ENCODE assay signal across 29 cellular contexts in the genomic region with DNA sequence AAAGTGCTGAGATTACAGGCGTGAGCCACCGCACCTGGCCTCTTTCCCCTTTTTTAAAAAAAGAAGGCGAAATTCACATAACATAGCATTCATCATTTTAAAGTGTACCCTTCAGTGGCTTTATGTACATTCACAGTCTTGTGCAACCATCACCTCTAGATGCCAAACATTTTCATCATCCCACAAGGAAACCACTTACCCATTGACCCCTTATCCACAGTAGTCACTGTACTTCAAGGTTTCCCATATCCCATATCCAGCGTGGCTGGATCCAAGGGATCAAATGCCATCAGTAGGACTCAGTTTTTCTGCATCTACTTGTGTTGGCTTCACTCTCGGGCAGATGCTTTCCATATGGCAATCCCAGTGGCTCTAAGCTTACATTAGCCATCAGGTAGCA. TPM values are rescaled to one million over a fixed set of nuclear protein-coding genes. Genes with fewer than 3 reads are reported as not detected.
A peak's percentile ranks its signal among the peaks of the same experiment; 100 is the strongest.
DNase-seq lines count a peak whose midpoint lies in the region; ATAC-seq and TF ChIP-seq lines count a peak whose summit lies in the region.
"Had no signal": no experiment of that assay in that cellular context is flagged by ENCODE, and none has a peak within 500 bp of the region (broad histone marks: within the 10 kb centered on the region; RNA-seq: fewer than 3 reads in every experiment).

No MANE protein-coding gene starts in this region.

- no peaks in the 10 kb centered on the region for H3K27me3 Mint-ChIP-seq in activated T-helper 17 cell treated with anti-CD3 and anti-CD28 coated beads, Interleukin-2, amount 50 U/mL, for 72 hours
- H3K27me3 Mint-ChIP-seq in mesothelial cell of epicardium (ENCODE audit: low read depth) = peaks cover 2% of the 10 kb centered on the region
- H3K27me3 Mint-ChIP-seq: activated CD4-positive, alpha-beta T cell treated with anti-CD3 and anti-CD28 coated beads, Interleukin-2, amount 10 ng/mL, durations not matched to agents 7 days and 5 days; activated CD8-positive, alpha-beta memory T cell treated with anti-CD3 and anti-CD28 coated beads, Interleukin-2, amount 10 ng/mL, durations not matched to agents 7 days and 5 days; CD4-positive, CD25-positive, alpha-beta regulatory T cell; central memory CD8-positive, alpha-beta T cell; stimulated activated naive CD8-positive, alpha-beta T cell treated with anti-CD3 and anti-CD28 coated beads, Interleukin-15, amount 100 ng/mL, for 72 hours had no signal

- H3K4me3 Mint-ChIP-seq in activated T-helper 17 cell treated with anti-CD3 and anti-CD28 coated beads, Interleukin-2, amount 50 U/mL, for 72 hours = no peak overlapping the region
- no peak overlapping the region for H3K4me3 Mint-ChIP-seq in mesothelial cell of epicardium
- H3K4me3 Mint-ChIP-seq: activated CD4-positive, alpha-beta T cell treated with anti-CD3 and anti-CD28 coated beads, Interleukin-2, amount 10 ng/mL, durations not matched to agents 7 days and 5 days; activated CD8-positive, alpha-beta memory T cell treated with anti-CD3 and anti-CD28 coated beads, Interleukin-2, amount 10 ng/mL, durations not matched to agents 7 days and 5 days; CD4-positive, CD25-positive, alpha-beta regulatory T cell; central memory CD8-positive, alpha-beta T cell; nephron; stimulated activated naive CD8-positive, alpha-beta T cell treated with anti-CD3 and anti-CD28 coated beads, Interleukin-15, amount 100 ng/mL, for 72 hours had no signal

- H3K36me3 Mint-ChIP-seq in activated T-helper 17 cell treated with anti-CD3 and anti-CD28 coated beads, Interleukin-2, amount 50 U/mL, for 72 hours (ENCODE audit: low read depth) = no peaks in the 10 kb centered on the region
- H3K36me3 Mint-ChIP-seq in mesothelial cell of epicardium = no peaks in the 10 kb centered on the region
- H3K36me3 Mint-ChIP-seq: activated CD8-positive, alpha-beta memory T cell treated with anti-CD3 and anti-CD28 coated beads, Interleukin-2, amount 10 ng/mL, durations not matched to agents 7 days and 5 days; CD4-positive, CD25-positive, alpha-beta regulatory T cell had no signal

- H3K4me1 Mint-ChIP-seq in activated T-helper 17 cell treated with anti-CD3 and anti-CD28 coated beads, Interleukin-2, amount 50 U/mL, for 72 hours = peaks cover 20% of the 10 kb centered on the region
- H3K4me1 Mint-ChIP-seq in mesothelial cell of epicardium = no peaks in the 10 kb centered on the region

- H3K4me3 ChIP-seq in HFF-Myc (replicated peaks; ENCODE audit: low read depth, low read length) (no peak overlapping the region), fibroblast of pulmonary artery (replicated peaks; ENCODE audit: low read depth, low read length) (no peak overlapping the region)
- H3K4me3 ChIP-seq: gastrocnemius medialis, left ventricle myocardium inferior, mucosa of descending colon, pancreas, sigmoid colon, SK-N-MC had no signal

- peak; percentile 37 for DNase-seq in Daoy (ENCODE audit: low read depth)
- peak; percentile 54 for DNase-seq in HFF-Myc (ENCODE audit: extremely low read depth, low read depth)
- DNase-seq in fibroblast of pulmonary artery (ENCODE audit: low read depth) = peak; percentile 42
- no peak for DNase-seq in mesothelial cell of epicardium (ENCODE audit: low spot score in 2 of 2, unreplicated experiment in 2 of 2)
- DNase-seq in SIG-M5 treated with dmso at 0.1 percent for 504 hours (lab: John Stamatoyannopoulos, UW; ENCODE audit: unreplicated experiment) = no peak
- DNase-seq: activated CD4-positive, alpha-beta T cell treated with anti-CD3 and anti-CD28 coated beads, Interleukin-2, amount 10 ng/mL, durations not matched to agents 7 days and 5 days; activated CD8-positive, alpha-beta memory T cell treated with anti-CD3 and anti-CD28 coated beads, Interleukin-2, amount 10 ng/mL, durations not matched to agents 7 days and 5 days; activated naive CD4-positive, alpha-beta T cell treated with anti-CD3 and anti-CD28 coated beads, Interleukin-2, amount 50 U/mL, for 16 hours; aorta; CD4-positive, CD25-positive, alpha-beta regulatory T cell; gastrocnemius medialis; GDM1; hypothalamus; left ventricle myocardium inferior; mucosa of descending colon; NCI-H1048; NCI-H187 treated with DMSO at 0.1 percent for 48 hours; NCI-H69; pancreas; RPMI8226; sigmoid colon; stimulated activated naive CD8-positive, alpha-beta T cell treated with anti-CD3 and anti-CD28 coated beads, Interleukin-15, amount 100 ng/mL, for 72 hours; trophoblast cell had no signal

- no peaks in the 10 kb centered on the region for H3K9me3 Mint-ChIP-seq in activated T-helper 17 cell treated with anti-CD3 and anti-CD28 coated beads, Interleukin-2, amount 50 U/mL, for 72 hours
- no peaks in the 10 kb centered on the region for H3K9me3 Mint-ChIP-seq in mesothelial cell of epicardium
- H3K9me3 Mint-ChIP-seq: activated CD4-positive, alpha-beta T cell treated with anti-CD3 and anti-CD28 coated beads, Interleukin-2, amount 10 ng/mL, durations not matched to agents 7 days and 5 days; CD4-positive, CD25-positive, alpha-beta regulatory T cell; central memory CD8-positive, alpha-beta T cell; nephron; stimulated activated naive CD8-positive, alpha-beta T cell treated with anti-CD3 and anti-CD28 coated beads, Interleukin-15, amount 100 ng/mL, for 72 hours had no signal

- H3K27ac Mint-ChIP-seq in activated T-helper 17 cell treated with anti-CD3 and anti-CD28 coated beads, Interleukin-2, amount 50 U/mL, for 72 hours = peak overlapping the region; percentile 26
- H3K27ac Mint-ChIP-seq in mesothelial cell of epicardium = no peak overlapping the region
- H3K27ac Mint-ChIP-seq: activated CD4-positive, alpha-beta T cell treated with anti-CD3 and anti-CD28 coated beads, Interleukin-2, amount 10 ng/mL, durations not matched to agents 7 days and 5 days; activated CD8-positive, alpha-beta memory T cell treated with anti-CD3 and anti-CD28 coated beads, Interleukin-2, amount 10 ng/mL, durations not matched to agents 7 days and 5 days; CD4-positive, CD25-positive, alpha-beta regulatory T cell; nephron; stimulated activated naive CD8-positive, alpha-beta T cell treated with anti-CD3 and anti-CD28 coated beads, Interleukin-15, amount 100 ng/mL, for 72 hours had no signal

- ATAC-seq in activated T-helper 17 cell treated with anti-CD3 and anti-CD28 coated beads, Interleukin-2, amount 50 U/mL, for 72 hours (replicated peaks) = no peak
- ATAC-seq in HG03354 (IDR thresholded peaks at IDR 0.05; ENCODE audit: poor library complexity, severe bottlenecking, unreplicated experiment) (no peak), HG02970 (IDR thresholded peaks at IDR 0.05; ENCODE audit: low FRiP score, unreplicated experiment) (no peak)
- ATAC-seq: activated CD8-positive, alpha-beta memory T cell treated with anti-CD3 and anti-CD28 coated beads, Interleukin-2, amount 10 ng/mL, durations not matched to agents 7 days and 5 days; gastrocnemius medialis; mucosa of descending colon; pancreas; stimulated activated naive CD8-positive, alpha-beta T cell treated with anti-CD3 and anti-CD28 coated beads, Interleukin-15, amount 100 ng/mL, for 72 hours had no signal

- TF ChIP-seq CTCF in HFF-Myc (IDR thresholded peaks at IDR 0.05; ENCODE audit: low read depth, low read length, missing control alignments) = no peak
- no peak for TF ChIP-seq CTCF in fibroblast of pulmonary artery (IDR thresholded peaks at IDR 0.05; ENCODE audit: low read length, missing control alignments)
- TF ChIP-seq CTCF in mesothelial cell of epicardium (IDR thresholded peaks at IDR 0.05; ENCODE audit: unreplicated experiment) = no peak

RNA-seq across cellular contexts. Expression of a gene that starts 50.3 kb away (rescaled TPM):
- total RNA-seq in Daoy (2014; rRNA removed; shearing (Covaris generic)) = 56.1 and 64.1 TPM in 2 replicates
- total RNA-seq in activated T-helper 17 cell treated with anti-CD3 and anti-CD28 coated beads, Interleukin-2, amount 50 U/mL, for 72 hours = 10 to 100 TPM in 1 of 2 donors, 1 to 10 TPM in 1; 7.0 to 19.3 TPM
- total RNA-seq in mesothelial cell of epicardium = 2.9 to 3.9 TPM (median 3.1 TPM) in 3 replicates

Comparison
In these comparisons a context has a peak if more than half of its experiments do, and no peak if none do; other contexts are left out.
1. DNase-seq: peak in Daoy (single experiment), HFF-Myc (single experiment) and fibroblast of pulmonary artery (single experiment); none in mesothelial cell of epicardium (0 of 2) and SIG-M5 treated with dmso at 0.1 percent for 504 hours (single experiment).